Comparison of ENCODE assay signal across 1 cellular context in genomic region chr17:38676706-38677504, GRCh38.
TF ChIP-seq lines count a peak whose summit lies in the region.

No MANE protein-coding gene starts in this region.

TF ChIP-seq in A549, 52 proteins besides CTCF, POLR2A, EP300 and RAD21 (continued from another document):
- TF ChIP-seq MAX (IDR thresholded peaks at IDR 0.05) (peak; percentile 89), MYC (IDR thresholded peaks at IDR 0.05; ENCODE audit: borderline replicate concordance, low read length) (0 out of 2 replicates have a peak, but pooled peaks have one; percentile 21), CBX8 (IDR thresholded peaks at IDR 0.05) (no peak), CEBPB (IDR thresholded peaks at IDR 0.05) (no peak), RFX5 (IDR thresholded peaks at IDR 0.05) (no peak), USF2 (IDR thresholded peaks at IDR 0.05) (peak; percentile 66), CHD4 (IDR thresholded peaks at IDR 0.05; ENCODE audit: borderline replicate concordance) (no peak), EHMT2 (IDR thresholded peaks at IDR 0.05; ENCODE audit: low read depth) (no peak), SREBF2 (IDR thresholded peaks at IDR 0.05) (no peak), SMC3 (IDR thresholded peaks at IDR 0.05) (peak; percentile 79), FOSL2 (IDR thresholded peaks at IDR 0.05) (no peak), FOSL2 (CRISPR knock-in tag; IDR thresholded peaks at IDR 0.05) (no peak), ZSCAN20 (CRISPR knock-in tag; IDR thresholded peaks at IDR 0.05) (no peak)
- TF ChIP-seq, protein P1, sequence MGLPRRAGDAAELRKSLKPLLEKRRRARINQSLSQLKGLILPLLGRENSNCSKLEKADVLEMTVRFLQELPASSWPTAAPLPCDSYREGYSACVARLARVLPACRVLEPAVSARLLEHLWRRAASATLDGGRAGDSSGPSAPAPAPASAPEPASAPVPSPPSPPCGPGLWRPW (IDR thresholded peaks at IDR 0.05) = no peak
- TF ChIP-seq, protein P2, sequence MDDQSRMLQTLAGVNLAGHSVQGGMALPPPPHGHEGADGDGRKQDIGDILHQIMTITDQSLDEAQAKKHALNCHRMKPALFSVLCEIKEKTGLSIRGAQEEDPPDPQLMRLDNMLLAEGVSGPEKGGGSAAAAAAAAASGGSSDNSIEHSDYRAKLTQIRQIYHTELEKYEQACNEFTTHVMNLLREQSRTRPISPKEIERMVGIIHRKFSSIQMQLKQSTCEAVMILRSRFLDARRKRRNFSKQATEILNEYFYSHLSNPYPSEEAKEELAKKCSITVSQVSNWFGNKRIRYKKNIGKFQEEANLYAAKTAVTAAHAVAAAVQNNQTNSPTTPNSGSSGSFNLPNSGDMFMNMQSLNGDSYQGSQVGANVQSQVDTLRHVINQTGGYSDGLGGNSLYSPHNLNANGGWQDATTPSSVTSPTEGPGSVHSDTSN (IDR thresholded peaks at IDR 0.05) = no peak
- TF ChIP-seq, protein P3, sequence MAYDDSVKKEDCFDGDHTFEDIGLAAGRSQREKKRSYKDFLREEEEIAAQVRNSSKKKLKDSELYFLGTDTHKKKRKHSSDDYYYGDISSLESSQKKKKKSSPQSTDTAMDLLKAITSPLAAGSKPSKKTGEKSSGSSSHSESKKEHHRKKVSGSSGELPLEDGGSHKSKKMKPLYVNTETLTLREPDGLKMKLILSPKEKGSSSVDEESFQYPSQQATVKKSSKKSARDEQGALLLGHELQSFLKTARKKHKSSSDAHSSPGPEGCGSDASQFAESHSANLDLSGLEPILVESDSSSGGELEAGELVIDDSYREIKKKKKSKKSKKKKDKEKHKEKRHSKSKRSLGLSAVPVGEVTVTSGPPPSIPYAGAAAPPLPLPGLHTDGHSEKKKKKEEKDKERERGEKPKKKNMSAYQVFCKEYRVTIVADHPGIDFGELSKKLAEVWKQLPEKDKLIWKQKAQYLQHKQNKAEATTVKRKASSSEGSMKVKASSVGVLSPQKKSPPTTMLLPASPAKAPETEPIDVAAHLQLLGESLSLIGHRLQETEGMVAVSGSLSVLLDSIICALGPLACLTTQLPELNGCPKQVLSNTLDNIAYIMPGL (CRISPR knock-in tag; IDR thresholded peaks at IDR 0.05; ENCODE audit: borderline replicate concordance) = no peak
